8 cellular contexts compared by ENCODE assay signal in genomic region chr9:70419546-70420266, GRCh38. TPM values are rescaled to one million over a fixed set of nuclear protein-coding genes. Genes with fewer than 3 reads are reported as not detected.
A peak's percentile ranks its signal among the peaks of the same experiment; 100 is the strongest.
DNase-seq lines count a peak whose midpoint lies in the region; ATAC-seq, FAIRE-seq and TF ChIP-seq lines count a peak whose summit lies in the region.

No MANE protein-coding gene starts in this region.

- CTCF ChIA-PET in AG04450 (lab: Charles Lee) = interaction anchor here (1.4 to 3.4 kb wide), 3 partner anchors 8 to 183 kb away, joined by 4 to 25 read pairs (median 7); no protein-coding TSS in a partner anchor
- CTCF ChIA-PET in WTC11 (lab: Charles Lee) = interaction anchor here (0.6 to 2.4 kb wide), 8 partner anchors 12 to 852 kb away, joined by 3 to 18 read pairs (median 4); no protein-coding TSS in a partner anchor

- H3K79me2 ChIP-seq in keratinocyte (ENCODE audit: control insufficient read depth, insufficient read depth, low read length) = no peaks in the 10 kb centered on the region

- peak overlapping the region; percentile 68 for H2AFZ ChIP-seq in keratinocyte (ENCODE audit: control insufficient read depth, low read length)

- H4K20me1 ChIP-seq in keratinocyte (ENCODE audit: control insufficient read depth, extremely low read depth, insufficient read depth, low read length) = no peaks in the 10 kb centered on the region

- peak overlapping the region; percentile 74 for H3K4me3 ChIP-seq in AG04450 (ENCODE audit: low read depth, low read length)
- H3K4me3 ChIP-seq in keratinocyte (ENCODE audit: control insufficient read depth in 2 of 3, extremely low read depth in 1 of 3, insufficient read depth in 2 of 3, low read depth in 1 of 3, low read length in 3 of 3) = peak overlapping the region; percentile 39 to 78 (median 68)

- ATAC-seq in GM18907 (IDR thresholded peaks at IDR 0.05; ENCODE audit: unreplicated experiment) (peak; percentile 56), HG03159 (IDR thresholded peaks at IDR 0.05; ENCODE audit: unreplicated experiment) (peak; percentile 42), WTC11 (peak; percentile 8)
- ATAC-seq in central memory CD8-positive, alpha-beta T cell (replicated peaks; ENCODE audit: extremely low read depth, poor library complexity, severe bottlenecking) = peak; percentile 73

- H3K4me1 Mint-ChIP-seq in WTC11 = peaks cover 23% of the 10 kb centered on the region
- H3K4me1 Mint-ChIP-seq in central memory CD8-positive, alpha-beta T cell = peaks cover 29% of the 10 kb centered on the region

- H3K4me2 ChIP-seq in keratinocyte (ENCODE audit: control insufficient read depth, extremely low read depth, insufficient read depth, low read depth, low read length) = peak overlapping the region; percentile 93

- peak overlapping the region; percentile 91 for H3K9ac ChIP-seq in keratinocyte (ENCODE audit: control insufficient read depth, extremely low read depth, insufficient read depth, low read length)

- dilution Hi-C loops in keratinocyte (cut with MboI; ENCODE audit: extremely low pct_ligation_motif_present, low sequenced_read_pairs) = no loop called here

- H3K9me1 ChIP-seq in keratinocyte (ENCODE audit: control insufficient read depth, extremely low read depth, insufficient read depth, low read length) = no peaks in the 10 kb centered on the region

- no peaks in the 10 kb centered on the region for H3K36me3 Mint-ChIP-seq in WTC11
- H3K36me3 Mint-ChIP-seq in central memory CD8-positive, alpha-beta T cell (ENCODE audit: insufficient read depth) = peaks cover 18% of the 10 kb centered on the region

- peaks cover 21% of the 10 kb centered on the region for H3K4me1 ChIP-seq in keratinocyte (ENCODE audit: control insufficient read depth, extremely low read depth, insufficient read depth, low read length)

- H3K27me3 ChIP-seq in AG04450 (ENCODE audit: control insufficient read depth, insufficient read depth, low read length) (no peaks in the 10 kb centered on the region), keratinocyte (ENCODE audit: control insufficient read depth, extremely low read depth, insufficient read depth, low read length) (no peaks in the 10 kb centered on the region)

- H3K27ac ChIP-seq in AG04450 (ENCODE audit: low read depth, low read length) (peak overlapping the region; percentile 100), keratinocyte (ENCODE audit: control insufficient read depth, insufficient read depth, low read length) (peak overlapping the region; percentile 98)

- H3K27me3 Mint-ChIP-seq in WTC11 (ENCODE audit: low read depth) = peaks cover 44% of the 10 kb centered on the region
- no peaks in the 10 kb centered on the region for H3K27me3 Mint-ChIP-seq in central memory CD8-positive, alpha-beta T cell

- POLR2A ChIA-PET in AG04450 (lab: Yijun Ruan, JAX) (interaction anchor here (0.6 to 4.6 kb wide), 27 partner anchors 9 to 1271 kb away, joined by 3 to 73 read pairs (median 4); no protein-coding TSS in a partner anchor), WTC11 (lab: Charles Lee) (interaction anchor here (0.6 to 0.7 kb wide), 2 partner anchors 8 to 183 kb away, joined by 3 read pairs; no protein-coding TSS in a partner anchor)

- DNase-seq in AG04450 (ENCODE audit: low read depth, low spot score) = peak; percentile 92
- DNase-seq in NCI-H2227 treated with DMSO at 0.1 percent for 48 hours (lab: John Stamatoyannopoulos, UW) = peak; percentile 94
- peak; percentile 74 for DNase-seq in WTC11 (ENCODE audit: low spot score)
- DNase-seq in central memory CD8-positive, alpha-beta T cell (ENCODE audit: low spot score in 2 of 2) = peak; percentile 71 to 82
- DNase-seq in keratinocyte (ENCODE audit: low read depth, low spot score) = no peak
- peak; percentile 78 for DNase-seq in stimulated activated CD4-positive, alpha-beta T cell treated with anti-CD3 and anti-CD28 coated beads, Interleukin-12 subunit alpha, Interleukin-12 subunit beta, amount 100 ng/mL, for 4 hours

- no peak for FAIRE-seq in keratinocyte (lab: Jason Lieb, UNC)

- H3K36me3 ChIP-seq in keratinocyte (ENCODE audit: control insufficient read depth in 2 of 2, extremely low read depth in 1 of 2, insufficient read depth in 2 of 2, low read length in 2 of 2) = no peaks in the 10 kb centered on the region

- H3K9me3 Mint-ChIP-seq in WTC11 = no peaks in the 10 kb centered on the region
- no peaks in the 10 kb centered on the region for H3K9me3 Mint-ChIP-seq in central memory CD8-positive, alpha-beta T cell

- TF ChIP-seq CTCF in AG04450 (IDR thresholded peaks at IDR 0.05; ENCODE audit: low read depth, low read length) (no peak; the same call in 1 of the 2 replicates), WTC11 (IDR thresholded peaks at IDR 0.05) (no peak), keratinocyte (optimal IDR thresholded peaks at IDR 0.05 in 1 of 3, IDR thresholded peaks at IDR 0.05 in 1 of 3, conservative IDR thresholded peaks at IDR 0.05 in 1 of 3; ENCODE audit: extremely low read depth in 1 of 3, insufficient read depth in 2 of 3, low read length in 3 of 3) (no peak)

- peak overlapping the region; percentile 29; the same call in 1 of the 2 replicates for H3K27ac Mint-ChIP-seq in WTC11
- peak overlapping the region; percentile 99 for H3K27ac Mint-ChIP-seq in central memory CD8-positive, alpha-beta T cell (ENCODE audit: low read depth)

- H3K9me3 ChIP-seq in AG04450 (ENCODE audit: control insufficient read depth, insufficient read depth, low read length) (no peaks in the 10 kb centered on the region), keratinocyte (ENCODE audit: control insufficient read depth, low read depth, low read length) (no peaks in the 10 kb centered on the region)

- H3K4me3 Mint-ChIP-seq in WTC11 = peak overlapping the region; percentile 84
- peak overlapping the region; percentile 91 for H3K4me3 Mint-ChIP-seq in central memory CD8-positive, alpha-beta T cell

TF ChIP-seq in WTC11, 78 proteins besides CTCF, POLR2A, EP300 and RAD21 (continues in another document):
- TF ChIP-seq NFE2L1 (CRISPR knock-in tag; IDR thresholded peaks at IDR 0.05) (0 out of 2 replicates have a peak, but pooled peaks have one; percentile 12), NR2C2 (CRISPR knock-in tag; IDR thresholded peaks at IDR 0.05) (no peak), GABPB1 (CRISPR knock-in tag; IDR thresholded peaks at IDR 0.05) (peak; percentile 89), JAZF1 (CRISPR knock-in tag; IDR thresholded peaks at IDR 0.05) (no peak), TP53 (CRISPR knock-in tag; IDR thresholded peaks at IDR 0.05) (no peak), ZNF423 (CRISPR knock-in tag; IDR thresholded peaks at IDR 0.05) (no peak), ZNF232 (CRISPR knock-in tag; IDR thresholded peaks at IDR 0.05) (0 out of 2 replicates have a peak, but pooled peaks have one; percentile 45), STAT6 (CRISPR knock-in tag; conservative IDR thresholded peaks at IDR 0.05; ENCODE audit: low read depth) (no peak), TCF7 (CRISPR knock-in tag; IDR thresholded peaks at IDR 0.05; ENCODE audit: low read depth) (no peak)
- TF ChIP-seq, protein P1, sequence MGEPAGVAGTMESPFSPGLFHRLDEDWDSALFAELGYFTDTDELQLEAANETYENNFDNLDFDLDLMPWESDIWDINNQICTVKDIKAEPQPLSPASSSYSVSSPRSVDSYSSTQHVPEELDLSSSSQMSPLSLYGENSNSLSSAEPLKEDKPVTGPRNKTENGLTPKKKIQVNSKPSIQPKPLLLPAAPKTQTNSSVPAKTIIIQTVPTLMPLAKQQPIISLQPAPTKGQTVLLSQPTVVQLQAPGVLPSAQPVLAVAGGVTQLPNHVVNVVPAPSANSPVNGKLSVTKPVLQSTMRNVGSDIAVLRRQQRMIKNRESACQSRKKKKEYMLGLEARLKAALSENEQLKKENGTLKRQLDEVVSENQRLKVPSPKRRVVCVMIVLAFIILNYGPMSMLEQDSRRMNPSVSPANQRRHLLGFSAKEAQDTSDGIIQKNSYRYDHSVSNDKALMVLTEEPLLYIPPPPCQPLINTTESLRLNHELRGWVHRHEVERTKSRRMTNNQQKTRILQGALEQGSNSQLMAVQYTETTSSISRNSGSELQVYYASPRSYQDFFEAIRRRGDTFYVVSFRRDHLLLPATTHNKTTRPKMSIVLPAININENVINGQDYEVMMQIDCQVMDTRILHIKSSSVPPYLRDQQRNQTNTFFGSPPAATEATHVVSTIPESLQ (CRISPR knock-in tag; IDR thresholded peaks at IDR 0.05) = no peak

RNA-seq across cellular contexts. Expression of gene KLF9, which starts 5.2 kb away (rescaled TPM):
- polyA plus RNA-seq in AG04450 (2011; rRNA removed) (13.2 and 14.9 TPM in 2 replicates), keratinocyte (2.4 to 4.5 TPM (median 3.0 TPM) in 3 replicates)
- polyA minus RNA-seq in AG04450 (2011; rRNA and poly(A)+ RNA removed) = 14.3 and 15.3 TPM in 2 replicates
- 0.78 to 1.0 TPM (median 0.82 TPM) in 3 replicates for total RNA-seq in WTC11 (2021)
- polyA plus RNA-seq in keratinocyte (2011; ENCODE audit: low read depth) = 2.4 TPM
- 2.2 and 3.4 TPM in 2 replicates for polyA plus RNA-seq in keratinocyte (2011; cell fraction: cytosol; rRNA removed)
- polyA plus RNA-seq in keratinocyte (2011; cell fraction: nucleus; rRNA removed) = 3.3 and 3.6 TPM in 2 replicates
- 2.3 and 4.8 TPM in 2 replicates for polyA plus RNA-seq in keratinocyte (2012; ENCODE audit: low replicate concordance)
- polyA minus RNA-seq in keratinocyte = 1.4 to 2.3 TPM (median 2.2 TPM) in 3 replicates
- polyA minus RNA-seq in keratinocyte (2011; cell fraction: cytosol; rRNA and poly(A)+ RNA removed) = 2.9 TPM
- 2.8 and 3.9 TPM in 2 replicates for polyA minus RNA-seq in keratinocyte (2011; cell fraction: nucleus; rRNA and poly(A)+ RNA removed)

Comparison
In these comparisons a context has a peak if more than half of its experiments do, and no peak if none do; other contexts are left out.
1. ATAC-seq: peak in every context shown above with its lines; median percentile 73 in central memory CD8-positive, alpha-beta T cell; 56 in GM18907; 42 in HG03159; 8 in WTC11.